16 cellular contexts compared by ENCODE assay signal in the genomic region with DNA sequence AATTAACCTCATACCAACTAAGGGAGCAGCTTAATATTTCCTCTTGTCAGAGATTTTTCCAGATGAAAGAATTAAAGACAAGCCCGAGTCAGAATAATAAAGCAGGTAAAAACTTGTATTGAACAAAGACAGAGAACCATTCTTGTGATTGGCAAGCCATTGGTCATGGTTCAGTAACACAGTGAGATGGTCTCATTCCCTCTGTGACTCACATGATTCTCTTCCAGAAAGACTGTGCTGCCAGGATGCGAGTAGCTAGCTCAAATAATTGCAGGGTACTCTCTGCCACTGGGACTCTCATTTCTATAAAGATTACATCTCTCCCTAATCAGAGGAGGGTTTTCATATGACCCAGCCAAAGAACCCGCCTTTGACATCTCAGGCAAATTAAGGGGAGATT.
A peak's percentile ranks its signal among the peaks of the same experiment; 100 is the strongest.
DNase-seq lines count a peak whose midpoint lies in the region; ATAC-seq and TF ChIP-seq lines count a peak whose summit lies in the region.
"Had no signal": no experiment of that assay in that cellular context is flagged by ENCODE, and none has a peak within 500 bp of the region (broad histone marks: within the 10 kb centered on the region; RNA-seq: fewer than 3 reads in every experiment).

No MANE protein-coding gene starts in this region.

- CTCF ChIA-PET in CD8-positive, alpha-beta T cell (lab: Charles Lee): no interaction called here

- POLR2A ChIA-PET in CD8-positive, alpha-beta T cell (lab: Charles Lee): no interaction called here

- no peak for TF ChIP-seq POLR2A in sigmoid colon (IDR thresholded peaks at IDR 0.05)

- no peaks in the 10 kb centered on the region for H4K20me1 ChIP-seq in GM23338 (replicated peaks; ENCODE audit: insufficient read depth)

- no peaks in the 10 kb centered on the region for H3K9me3 Mint-ChIP-seq in GM23338
- no peaks in the 10 kb centered on the region for H3K9me3 Mint-ChIP-seq in CD8-positive, alpha-beta T cell

- no peaks in the 10 kb centered on the region for H3K27me3 Mint-ChIP-seq in GM23338 (ENCODE audit: insufficient read depth, low read depth, poor library complexity)
- peaks cover 11% of the 10 kb centered on the region for H3K27me3 Mint-ChIP-seq in CD8-positive, alpha-beta T cell (ENCODE audit: low read depth)

- H3K9me2 ChIP-seq in GM23338 (ENCODE audit: insufficient read depth): no peaks in the 10 kb centered on the region

- H3K4me3 Mint-ChIP-seq in GM23338: no peak overlapping the region
- H3K4me3 Mint-ChIP-seq in CD8-positive, alpha-beta T cell: no peak overlapping the region
- H3K4me3 Mint-ChIP-seq: naive thymus-derived CD4-positive, alpha-beta T cell had no signal

- TF ChIP-seq EP300 in sigmoid colon (IDR thresholded peaks at IDR 0.05): no peak

- in situ Hi-C loops in ACHN (cut with HindIII; ENCODE audit: low pct_ligation_motif_present, low pct_unique_long_range_greater_than_20kb, low sequenced_read_pairs): no loop called here

- no peak overlapping the region for H3K27ac ChIP-seq in GM23338 (ENCODE audit: low read depth)
- H3K27ac ChIP-seq in sigmoid colon: no peak overlapping the region
- no peak overlapping the region for H3K27ac ChIP-seq in CD8-positive, alpha-beta T cell (ENCODE audit: low read depth, low read length)
- H3K27ac ChIP-seq: right atrium auricular region had no signal

- no peaks in the 10 kb centered on the region for H3K9me3 ChIP-seq in sigmoid colon
- no peaks in the 10 kb centered on the region for H3K9me3 ChIP-seq in CD8-positive, alpha-beta T cell (ENCODE audit: low read length)
- H3K9me3 ChIP-seq: HAP-1, right atrium auricular region had no signal

- no peaks in the 10 kb centered on the region for H3K36me3 Mint-ChIP-seq in GM23338 (ENCODE audit: low read depth)
- no peaks in the 10 kb centered on the region for H3K36me3 Mint-ChIP-seq in CD8-positive, alpha-beta T cell
- H3K36me3 Mint-ChIP-seq: naive thymus-derived CD4-positive, alpha-beta T cell had no signal

- H2AFZ ChIP-seq in GM23338: peak overlapping the region; percentile 69; the same call in 1 of the 2 replicates

- WGBS in sigmoid colon, 2 donors: 91 to 96% methylated on average over 3 of the region's 3 CpGs

- ATAC-seq in GM23338 (no peak), esophagus mucosa (peak; percentile 75), HG03378 (IDR thresholded peaks at IDR 0.05; ENCODE audit: unreplicated experiment) (no peak)
- no peak for ATAC-seq in CD8-positive, alpha-beta T cell
- ATAC-seq: left colon; naive thymus-derived CD4-positive, alpha-beta T cell had no signal

- no peaks in the 10 kb centered on the region for H3K79me2 ChIP-seq in GM23338 (replicated peaks; ENCODE audit: insufficient read depth)

- peaks cover 5% of the 10 kb centered on the region for H3K4me1 Mint-ChIP-seq in GM23338
- H3K4me1 Mint-ChIP-seq in CD8-positive, alpha-beta T cell (ENCODE audit: low read depth): no peaks in the 10 kb centered on the region
- H3K4me1 Mint-ChIP-seq: naive thymus-derived CD4-positive, alpha-beta T cell had no signal

- intact Hi-C loops in sigmoid colon (cut with DNase I): no loop called here
- intact Hi-C loops in CD8-positive, alpha-beta T cell (cut with DNase I, micrococcal nuclease): loop anchor here in 1 of 2 experiments (1.0 kb wide), 1 partner anchor 45 kb away; no protein-coding TSS in a partner anchor

- TF ChIP-seq CTCF in GM23338 (conservative IDR thresholded peaks at IDR 0.05; ENCODE audit: low read depth in 2 of 2) (no peak), sigmoid colon (IDR thresholded peaks at IDR 0.05) (no peak)
- no peak for TF ChIP-seq CTCF in CD8-positive, alpha-beta T cell (IDR thresholded peaks at IDR 0.05)

- no peak overlapping the region for H3K4me3 ChIP-seq in GM23338
- H3K4me3 ChIP-seq in sigmoid colon: no peak overlapping the region
- no peak overlapping the region for H3K4me3 ChIP-seq in CD8-positive, alpha-beta T cell (ENCODE audit: low read depth, low read length)
- H3K4me3 ChIP-seq: HAP-1, right atrium auricular region had no signal

- H3K27me3 ChIP-seq in GM23338 (ENCODE audit: insufficient read depth) (no peaks in the 10 kb centered on the region), sigmoid colon (no peaks in the 10 kb centered on the region)
- H3K27me3 ChIP-seq in CD8-positive, alpha-beta T cell (ENCODE audit: insufficient read depth, low read length): no peaks in the 10 kb centered on the region
- H3K27me3 ChIP-seq: right atrium auricular region had no signal

- H3K4me1 ChIP-seq in GM23338 (ENCODE audit: insufficient read depth) (0 out of 2 replicates have a peak, but pooled peaks cover 3% of the 10 kb centered on the region), sigmoid colon (peaks cover 0 to 20% (median 10%) of the 10 kb centered on the region in 4 donors)
- H3K4me1 ChIP-seq in CD8-positive, alpha-beta T cell (ENCODE audit: insufficient read depth, low read length): no peaks in the 10 kb centered on the region

- no peak overlapping the region for H3K27ac Mint-ChIP-seq in GM23338
- H3K27ac Mint-ChIP-seq in CD8-positive, alpha-beta T cell: no peak overlapping the region
- H3K27ac Mint-ChIP-seq: naive thymus-derived CD4-positive, alpha-beta T cell had no signal

- no peaks in the 10 kb centered on the region for H3F3A ChIP-seq in GM23338 (replicated peaks; ENCODE audit: low read depth)

- H3K36me3 ChIP-seq in GM23338 (ENCODE audit: insufficient read depth) (no peaks in the 10 kb centered on the region), sigmoid colon (no peaks in the 10 kb centered on the region)
- no peaks in the 10 kb centered on the region for H3K36me3 ChIP-seq in CD8-positive, alpha-beta T cell (ENCODE audit: insufficient read depth, low read length)
- H3K36me3 ChIP-seq: HAP-1, right atrium auricular region had no signal

- DNase-seq in ACHN: peak; percentile 74
- DNase-seq in GM23338 (ENCODE audit: low spot score): no peak
- peak; percentile 62 to 78 for DNase-seq in NCI-H446 (lab: John Stamatoyannopoulos, UW)
- no peak for DNase-seq in sigmoid colon
- no peak for DNase-seq in CD8-positive, alpha-beta T cell
- DNase-seq in NK-92 (lab: John Stamatoyannopoulos, UW; ENCODE audit: unreplicated experiment): no peak
- DNase-seq: activated CD4-positive, alpha-beta T cell treated with anti-CD3 and anti-CD28 coated beads for 4 hours; aorta; left colon; naive thymus-derived CD4-positive, alpha-beta T cell; NCI-H187; stimulated activated naive CD4-positive, alpha-beta T cell treated with Interleukin-2 at 50 U/mL for 16 hours had no signal

- H3K4me2 ChIP-seq in GM23338: no peak overlapping the region

TF ChIP-seq in GM23338, 12 proteins besides CTCF, POLR2A, EP300 and RAD21 (continues in another document):
- TF ChIP-seq EZH2phosphoT487 (IDR thresholded peaks at IDR 0.05; ENCODE audit: unreplicated experiment) (no peak), ZNF114 (CRISPR knock-in tag; IDR thresholded peaks at IDR 0.05) (no peak), ZNF331 (CRISPR knock-in tag; IDR thresholded peaks at IDR 0.05; ENCODE audit: low read depth) (no peak), CREB1 (CRISPR knock-in tag; IDR thresholded peaks at IDR 0.05; ENCODE audit: low read depth) (no peak), NANOG (IDR thresholded peaks at IDR 0.05; ENCODE audit: borderline replicate concordance) (no peak), EZH2 (IDR thresholded peaks at IDR 0.05; ENCODE audit: low read depth, unreplicated experiment) (no peak)
- TF ChIP-seq, protein P1, sequence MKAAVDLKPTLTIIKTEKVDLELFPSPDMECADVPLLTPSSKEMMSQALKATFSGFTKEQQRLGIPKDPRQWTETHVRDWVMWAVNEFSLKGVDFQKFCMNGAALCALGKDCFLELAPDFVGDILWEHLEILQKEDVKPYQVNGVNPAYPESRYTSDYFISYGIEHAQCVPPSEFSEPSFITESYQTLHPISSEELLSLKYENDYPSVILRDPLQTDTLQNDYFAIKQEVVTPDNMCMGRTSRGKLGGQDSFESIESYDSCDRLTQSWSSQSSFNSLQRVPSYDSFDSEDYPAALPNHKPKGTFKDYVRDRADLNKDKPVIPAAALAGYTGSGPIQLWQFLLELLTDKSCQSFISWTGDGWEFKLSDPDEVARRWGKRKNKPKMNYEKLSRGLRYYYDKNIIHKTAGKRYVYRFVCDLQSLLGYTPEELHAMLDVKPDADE (IDR thresholded peaks at IDR 0.05): no peak

Comparison
In these comparisons a context has a peak if more than half of its experiments do, and no peak if none do; other contexts are left out.
1. DNase-seq: peak in ACHN (single experiment) and NCI-H446 (2 of 2); none in GM23338 (single experiment), sigmoid colon (single experiment), CD8-positive, alpha-beta T cell (0 of 7) and NK-92 (single experiment).